ENCODE assay signal across 1 cellular context in genomic region chr15:95709959-95710695, GRCh38.
TF ChIP-seq lines count a peak whose summit lies in the region.

No MANE protein-coding gene starts in this region.

TF ChIP-seq in K562, 482 proteins besides CTCF, POLR2A, EP300 and RAD21 (continued from another document and continues in another):
- TF ChIP-seq ZBTB17 (CRISPR knock-in tag; IDR thresholded peaks at IDR 0.05) (no peak), ASH1L (IDR thresholded peaks at IDR 0.05; ENCODE audit: borderline replicate concordance, low read depth, partially characterized antibody) (no peak), ZNF445 (CRISPR knock-in tag; IDR thresholded peaks at IDR 0.05; ENCODE audit: low read depth) (no peak), ZNF165 (CRISPR knock-in tag; IDR thresholded peaks at IDR 0.05; ENCODE audit: borderline replicate concordance) (no peak), NCOA6 (IDR thresholded peaks at IDR 0.05) (no peak), HDAC6 (IDR thresholded peaks at IDR 0.05; ENCODE audit: low read depth, low read length) (no peak), RBM25 (IDR thresholded peaks at IDR 0.05; ENCODE audit: low read depth, low read length, severe bottlenecking) (no peak), CHCHD3 (CRISPR knock-in tag; IDR thresholded peaks at IDR 0.05) (no peak; the same call in 1 of the 2 replicates), HNRNPK (IDR thresholded peaks at IDR 0.05; ENCODE audit: low read depth, low read length, poor library complexity, severe bottlenecking) (no peak), BCOR (IDR thresholded peaks at IDR 0.05) (peak; percentile 92), KDM5B (IDR thresholded peaks at IDR 0.05; ENCODE audit: insufficient replicate concordance, low read depth, low read length) (no peak), POLR2H (tag; IDR thresholded peaks at IDR 0.05; ENCODE audit: low read depth) (no peak), SMAD1 (IDR thresholded peaks at IDR 0.05; ENCODE audit: low read depth, low read length, partially characterized antibody) (peak; percentile 91), RNF2 (IDR thresholded peaks at IDR 0.05) (peak; percentile 89; the same call in 1 of the 2 replicates), CHD1 (IDR thresholded peaks at IDR 0.05; ENCODE audit: low read length) (no peak), HMBOX1 (IDR thresholded peaks at IDR 0.05) (peak; percentile 99), CREB1 (IDR thresholded peaks at IDR 0.05) (peak; percentile 70; the same call in 1 of the 2 replicates), CREB1 (CRISPR knock-in tag; IDR thresholded peaks at IDR 0.05) (no peak), PTTG1 (tag; IDR thresholded peaks at IDR 0.05; ENCODE audit: low read depth) (peak; percentile 40; the same call in 1 of the 2 replicates), JUND (IDR thresholded peaks at IDR 0.05; ENCODE audit: borderline replicate concordance, low read depth, low read length) (no peak; the same call in 1 of the 2 replicates), JUND (tag; IDR thresholded peaks at IDR 0.05; ENCODE audit: borderline replicate concordance, low read depth, low read length) (peak; percentile 73; the same call in 2 of the 3 replicates), SIX5 (IDR thresholded peaks at IDR 0.05; ENCODE audit: borderline replicate concordance in 1 of 2, insufficient read depth in 1 of 2, low read depth in 1 of 2, low read length in 2 of 2) (no peak), ZZZ3 (IDR thresholded peaks at IDR 0.05) (no peak), POLR2AphosphoS5 (IDR thresholded peaks at IDR 0.05; ENCODE audit: control insufficient read depth, insufficient read depth, low read depth, low read length) (peak; percentile 90), ZNF655 (CRISPR knock-in tag; IDR thresholded peaks at IDR 0.05) (no peak), HMG20B (CRISPR knock-in tag; IDR thresholded peaks at IDR 0.05) (no peak), DPF2 (IDR thresholded peaks at IDR 0.05) (peak; percentile 100), SRSF9 (IDR thresholded peaks at IDR 0.05; ENCODE audit: borderline replicate concordance, low read depth, low read length) (no peak), MBD2 (IDR thresholded peaks at IDR 0.05; ENCODE audit: borderline replicate concordance, low read depth) (peak; percentile 88), DIDO1 (tag; IDR thresholded peaks at IDR 0.05; ENCODE audit: low read depth) (no peak), ZBED1 (IDR thresholded peaks at IDR 0.05) (0 out of 2 replicates have a peak, but pooled peaks have one; percentile 43), EGR1 (conservative IDR thresholded peaks at IDR 0.05) (peak; percentile 59), KAT8 (IDR thresholded peaks at IDR 0.05; ENCODE audit: low read depth) (no peak), HNRNPL (IDR thresholded peaks at IDR 0.05; ENCODE audit: low read depth, low read length) (no peak), NFIX (CRISPR knock-in tag; IDR thresholded peaks at IDR 0.05; ENCODE audit: low read depth) (no peak), SRSF3 (IDR thresholded peaks at IDR 0.05; ENCODE audit: insufficient read depth, low read length) (no peak), JUN (IDR thresholded peaks at IDR 0.05; ENCODE audit: borderline replicate concordance, low read depth, low read length) (peak; percentile 50; the same call in 1 of the 2 replicates), JUN (CRISPR knock-in tag; IDR thresholded peaks at IDR 0.05; ENCODE audit: borderline replicate concordance) (no peak), MIER1 (IDR thresholded peaks at IDR 0.05; ENCODE audit: low read depth) (no peak), FOXP1 (CRISPR knock-in tag; IDR thresholded peaks at IDR 0.05) (no peak), KDM2B (CRISPR knock-in tag; IDR thresholded peaks at IDR 0.05) (no peak), ZBTB34 (CRISPR knock-in tag; IDR thresholded peaks at IDR 0.05) (no peak), ZNF12 (CRISPR knock-in tag; IDR thresholded peaks at IDR 0.05) (no peak), DLX4 (CRISPR knock-in tag; IDR thresholded peaks at IDR 0.05) (no peak), DDX20 (tag; IDR thresholded peaks at IDR 0.05; ENCODE audit: low read depth) (no peak), FIP1L1 (IDR thresholded peaks at IDR 0.05; ENCODE audit: low read depth, low read length, poor library complexity, severe bottlenecking) (no peak), ZNF217 (CRISPR knock-in tag; IDR thresholded peaks at IDR 0.05) (no peak), ZNF76 (CRISPR knock-in tag; IDR thresholded peaks at IDR 0.05; ENCODE audit: borderline replicate concordance) (no peak), ZNF699 (CRISPR knock-in tag; IDR thresholded peaks at IDR 0.05; ENCODE audit: insufficient replicate concordance) (no peak), PHB (CRISPR knock-in tag; IDR thresholded peaks at IDR 0.05) (no peak), KAT7 (CRISPR knock-in tag; IDR thresholded peaks at IDR 0.05; ENCODE audit: borderline replicate concordance) (no peak), NELFE (IDR thresholded peaks at IDR 0.05; ENCODE audit: insufficient read depth, insufficient read length) (no peak), HNRNPUL1 (IDR thresholded peaks at IDR 0.05; ENCODE audit: low read length) (no peak), NFXL1 (CRISPR knock-in tag; IDR thresholded peaks at IDR 0.05) (no peak), KLF10 (CRISPR knock-in tag; IDR thresholded peaks at IDR 0.05) (no peak), ZHX1 (conservative IDR thresholded peaks at IDR 0.05; ENCODE audit: low read length) (no peak), ZNF324 (CRISPR knock-in tag; IDR thresholded peaks at IDR 0.05) (no peak), SMAD2 (IDR thresholded peaks at IDR 0.05; ENCODE audit: low read depth, low read length) (no peak)
- TF ChIP-seq, protein P1, sequence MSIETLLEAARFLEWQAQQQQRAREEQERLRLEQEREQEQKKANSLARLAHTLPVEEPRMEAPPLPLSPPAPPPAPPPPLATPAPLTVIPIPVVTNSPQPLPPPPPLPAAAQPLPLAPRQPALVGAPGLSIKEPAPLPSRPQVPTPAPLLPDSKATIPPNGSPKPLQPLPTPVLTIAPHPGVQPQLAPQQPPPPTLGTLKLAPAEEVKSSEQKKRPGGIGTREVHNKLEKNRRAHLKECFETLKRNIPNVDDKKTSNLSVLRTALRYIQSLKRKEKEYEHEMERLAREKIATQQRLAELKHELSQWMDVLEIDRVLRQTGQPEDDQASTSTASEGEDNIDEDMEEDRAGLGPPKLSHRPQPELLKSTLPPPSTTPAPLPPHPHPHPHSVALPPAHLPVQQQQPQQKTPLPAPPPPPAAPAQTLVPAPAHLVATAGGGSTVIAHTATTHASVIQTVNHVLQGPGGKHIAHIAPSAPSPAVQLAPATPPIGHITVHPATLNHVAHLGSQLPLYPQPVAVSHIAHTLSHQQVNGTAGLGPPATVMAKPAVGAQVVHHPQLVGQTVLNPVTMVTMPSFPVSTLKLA (conservative IDR thresholded peaks at IDR 0.05) = peak; percentile 80 to 90
- TF ChIP-seq, protein P2, sequence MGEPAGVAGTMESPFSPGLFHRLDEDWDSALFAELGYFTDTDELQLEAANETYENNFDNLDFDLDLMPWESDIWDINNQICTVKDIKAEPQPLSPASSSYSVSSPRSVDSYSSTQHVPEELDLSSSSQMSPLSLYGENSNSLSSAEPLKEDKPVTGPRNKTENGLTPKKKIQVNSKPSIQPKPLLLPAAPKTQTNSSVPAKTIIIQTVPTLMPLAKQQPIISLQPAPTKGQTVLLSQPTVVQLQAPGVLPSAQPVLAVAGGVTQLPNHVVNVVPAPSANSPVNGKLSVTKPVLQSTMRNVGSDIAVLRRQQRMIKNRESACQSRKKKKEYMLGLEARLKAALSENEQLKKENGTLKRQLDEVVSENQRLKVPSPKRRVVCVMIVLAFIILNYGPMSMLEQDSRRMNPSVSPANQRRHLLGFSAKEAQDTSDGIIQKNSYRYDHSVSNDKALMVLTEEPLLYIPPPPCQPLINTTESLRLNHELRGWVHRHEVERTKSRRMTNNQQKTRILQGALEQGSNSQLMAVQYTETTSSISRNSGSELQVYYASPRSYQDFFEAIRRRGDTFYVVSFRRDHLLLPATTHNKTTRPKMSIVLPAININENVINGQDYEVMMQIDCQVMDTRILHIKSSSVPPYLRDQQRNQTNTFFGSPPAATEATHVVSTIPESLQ (CRISPR knock-in tag; IDR thresholded peaks at IDR 0.05) = no peak
- TF ChIP-seq, protein P3, sequence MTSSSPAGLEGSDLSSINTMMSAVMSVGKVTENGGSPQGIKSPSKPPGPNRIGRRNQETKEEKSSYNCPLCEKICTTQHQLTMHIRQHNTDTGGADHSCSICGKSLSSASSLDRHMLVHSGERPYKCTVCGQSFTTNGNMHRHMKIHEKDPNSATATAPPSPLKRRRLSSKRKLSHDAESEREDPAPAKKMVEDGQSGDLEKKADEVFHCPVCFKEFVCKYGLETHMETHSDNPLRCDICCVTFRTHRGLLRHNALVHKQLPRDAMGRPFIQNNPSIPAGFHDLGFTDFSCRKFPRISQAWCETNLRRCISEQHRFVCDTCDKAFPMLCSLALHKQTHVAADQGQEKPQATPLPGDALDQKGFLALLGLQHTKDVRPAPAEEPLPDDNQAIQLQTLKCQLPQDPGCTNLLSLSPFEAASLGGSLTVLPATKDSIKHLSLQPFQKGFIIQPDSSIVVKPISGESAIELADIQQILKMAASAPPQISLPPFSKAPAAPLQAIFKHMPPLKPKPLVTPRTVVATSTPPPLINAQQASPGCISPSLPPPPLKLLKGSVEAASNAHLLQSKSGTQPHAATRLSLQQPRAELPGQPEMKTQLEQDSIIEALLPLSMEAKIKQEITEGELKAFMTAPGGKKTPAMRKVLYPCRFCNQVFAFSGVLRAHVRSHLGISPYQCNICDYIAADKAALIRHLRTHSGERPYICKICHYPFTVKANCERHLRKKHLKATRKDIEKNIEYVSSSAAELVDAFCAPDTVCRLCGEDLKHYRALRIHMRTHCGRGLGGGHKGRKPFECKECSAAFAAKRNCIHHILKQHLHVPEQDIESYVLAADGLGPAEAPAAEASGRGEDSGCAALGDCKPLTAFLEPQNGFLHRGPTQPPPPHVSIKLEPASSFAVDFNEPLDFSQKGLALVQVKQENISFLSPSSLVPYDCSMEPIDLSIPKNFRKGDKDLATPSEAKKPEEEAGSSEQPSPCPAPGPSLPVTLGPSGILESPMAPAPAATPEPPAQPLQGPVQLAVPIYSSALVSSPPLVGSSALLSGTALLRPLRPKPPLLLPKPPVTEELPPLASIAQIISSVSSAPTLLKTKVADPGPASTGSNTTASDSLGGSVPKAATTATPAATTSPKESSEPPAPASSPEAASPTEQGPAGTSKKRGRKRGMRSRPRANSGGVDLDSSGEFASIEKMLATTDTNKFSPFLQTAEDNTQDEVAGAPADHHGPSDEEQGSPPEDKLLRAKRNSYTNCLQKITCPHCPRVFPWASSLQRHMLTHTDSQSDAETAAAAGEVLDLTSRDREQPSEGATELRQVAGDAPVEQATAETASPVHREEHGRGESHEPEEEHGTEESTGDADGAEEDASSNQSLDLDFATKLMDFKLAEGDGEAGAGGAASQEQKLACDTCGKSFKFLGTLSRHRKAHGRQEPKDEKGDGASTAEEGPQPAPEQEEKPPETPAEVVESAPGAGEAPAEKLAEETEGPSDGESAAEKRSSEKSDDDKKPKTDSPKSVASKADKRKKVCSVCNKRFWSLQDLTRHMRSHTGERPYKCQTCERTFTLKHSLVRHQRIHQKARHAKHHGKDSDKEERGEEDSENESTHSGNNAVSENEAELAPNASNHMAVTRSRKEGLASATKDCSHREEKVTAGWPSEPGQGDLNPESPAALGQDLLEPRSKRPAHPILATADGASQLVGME (CRISPR knock-in tag; IDR thresholded peaks at IDR 0.05) = no peak
